In genomic region chr13:47983070-47983469, GRCh38 we compare ENCODE assay signal across 33 cellular contexts.
"Had no signal": no experiment of that assay in that cellular context is flagged by ENCODE, and none has a peak within 500 bp of the region (broad histone marks: within the 10 kb centered on the region; RNA-seq: fewer than 3 reads in every experiment).

No MANE protein-coding gene starts in this region.

- H3K27ac Mint-ChIP-seq: activated CD4-positive, alpha-beta memory T cell treated with anti-CD3 and anti-CD28 coated beads, Interleukin-2, amount 10 ng/mL, durations not matched to agents 7 days and 5 days; activated CD4-positive, alpha-beta T cell treated with anti-CD3 and anti-CD28 coated beads for 36 hours; activated CD4-positive, alpha-beta T cell treated with anti-CD3 and anti-CD28 coated beads, Interleukin-2, amount 10 ng/mL, durations not matched to agents 7 days and 5 days; activated CD8-positive, alpha-beta memory T cell treated with anti-CD3 and anti-CD28 coated beads, Interleukin-2, amount 10 ng/mL, durations not matched to agents 7 days and 5 days; activated CD8-positive, alpha-beta T cell treated with anti-CD3 and anti-CD28 coated beads, Interleukin-2, amount 10 ng/mL, durations not matched to agents 7 days and 5 days; activated naive CD4-positive, alpha-beta T cell treated with anti-CD3 and anti-CD28 coated beads for 36 hours; activated naive CD8-positive, alpha-beta T cell treated with anti-CD3 and anti-CD28 coated beads for 36 hours; activated T-cell treated with anti-CD3 and anti-CD28 coated beads, Interleukin-2, amount 50 U/mL, for 24 hours; T-cell; T-helper 17 cell; T-helper 2 cell treated with Interferon-gamma antibody and Interleukin-4, amounts not matched to agents 5 μg/mL and 100 μg/mL, for 36 hours had no signal

- H3K27me3 ChIP-seq: adrenal gland, body of pancreas, brain microvascular endothelial cell, breast epithelium had no signal

- H3K27me3 Mint-ChIP-seq: activated CD4-positive, alpha-beta memory T cell treated with anti-CD3 and anti-CD28 coated beads, Interleukin-2, amount 10 ng/mL, durations not matched to agents 7 days and 5 days; activated CD4-positive, alpha-beta T cell treated with anti-CD3 and anti-CD28 coated beads for 36 hours; activated CD4-positive, alpha-beta T cell treated with anti-CD3 and anti-CD28 coated beads, Interleukin-2, amount 10 ng/mL, durations not matched to agents 7 days and 5 days; activated CD8-positive, alpha-beta memory T cell treated with anti-CD3 and anti-CD28 coated beads, Interleukin-2, amount 10 ng/mL, durations not matched to agents 7 days and 5 days; activated naive CD8-positive, alpha-beta T cell treated with anti-CD3 and anti-CD28 coated beads for 36 hours; activated T-cell treated with anti-CD3 and anti-CD28 coated beads, Interleukin-2, amount 50 U/mL, for 24 hours; T-cell; T-helper 17 cell had no signal

- H3K4me1 ChIP-seq: adrenal gland, body of pancreas, breast epithelium had no signal

- ATAC-seq: activated CD4-positive, alpha-beta T cell treated with anti-CD3 and anti-CD28 coated beads for 36 hours; activated CD4-positive, CD25-positive, alpha-beta regulatory T cell treated with anti-CD3 and anti-CD28 coated beads, Interleukin-2, amount 50 U/mL, for 24 hours; activated CD8-positive, alpha-beta memory T cell treated with anti-CD3 and anti-CD28 coated beads, Interleukin-2, amount 10 ng/mL, durations not matched to agents 7 days and 5 days; activated CD8-positive, alpha-beta T cell treated with anti-CD3 and anti-CD28 coated beads, Interleukin-2, amount 10 ng/mL, durations not matched to agents 7 days and 5 days; activated naive CD4-positive, alpha-beta T cell treated with anti-CD3 and anti-CD28 coated beads, Interleukin-2, amount 50 U/mL, for 72 hours; body of pancreas; T-cell; T-helper 17 cell had no signal

- H3K4me1 Mint-ChIP-seq: activated CD4-positive, alpha-beta memory T cell treated with anti-CD3 and anti-CD28 coated beads, Interleukin-2, amount 10 ng/mL, durations not matched to agents 7 days and 5 days; activated CD4-positive, alpha-beta T cell treated with anti-CD3 and anti-CD28 coated beads for 36 hours; activated CD4-positive, alpha-beta T cell treated with anti-CD3 and anti-CD28 coated beads, Interleukin-2, amount 10 ng/mL, durations not matched to agents 7 days and 5 days; activated CD8-positive, alpha-beta memory T cell treated with anti-CD3 and anti-CD28 coated beads, Interleukin-2, amount 10 ng/mL, durations not matched to agents 7 days and 5 days; activated naive CD8-positive, alpha-beta T cell treated with anti-CD3 and anti-CD28 coated beads for 36 hours; T-helper 17 cell had no signal

- H3K36me3 ChIP-seq: breast epithelium had no signal

- H3K4me3 ChIP-seq: adrenal gland, body of pancreas, breast epithelium had no signal

- H3K9me3 ChIP-seq: adrenal gland, body of pancreas had no signal

- DNase-seq: activated CD4-positive, alpha-beta memory T cell treated with anti-CD3 and anti-CD28 coated beads, Interleukin-2, amount 10 ng/mL, durations not matched to agents 7 days and 5 days; activated CD4-positive, alpha-beta T cell treated with anti-CD3 and anti-CD28 coated beads for 1 hour; activated CD4-positive, alpha-beta T cell treated with anti-CD3 and anti-CD28 coated beads for 36 hours; activated CD4-positive, alpha-beta T cell treated with anti-CD3 and anti-CD28 coated beads for 48 hours; activated CD4-positive, alpha-beta T cell treated with anti-CD3 and anti-CD28 coated beads, Interleukin-2, amount 10 ng/mL, durations not matched to agents 7 days and 5 days; activated CD4-positive, alpha-beta T cell treated with anti-CD3 and anti-CD28 coated beads, Interleukin-2, amount 50 U/mL, for 48 hours; activated CD4-positive, CD25-positive, alpha-beta regulatory T cell; activated CD8-positive, alpha-beta memory T cell treated with anti-CD3 and anti-CD28 coated beads for 24 hours; activated CD8-positive, alpha-beta memory T cell treated with anti-CD3 and anti-CD28 coated beads, Interleukin-2, amount 10 ng/mL, durations not matched to agents 7 days and 5 days; activated CD8-positive, alpha-beta memory T cell treated with anti-CD3 and anti-CD28 coated beads, Interleukin-2, amount 50 U/mL, for 48 hours; activated CD8-positive, alpha-beta T cell treated with anti-CD3 and anti-CD28 coated beads, Interleukin-2, amount 10 ng/mL, durations not matched to agents 7 days and 5 days; activated effector memory CD4-positive, alpha-beta T cell treated with anti-CD3 and anti-CD28 coated beads, Interleukin-2, amount 50 U/mL, for 16 hours; activated gamma-delta T cell treated with Interleukin-2 at 50 U/mL for 16 hours; activated naive CD4-positive, alpha-beta T cell; activated naive CD4-positive, alpha-beta T cell treated with anti-CD3 and anti-CD28 coated beads for 36 hours; activated naive CD4-positive, alpha-beta T cell treated with anti-CD3 and anti-CD28 coated beads, Interleukin-2, amount 50 U/mL, for 16 hours; activated naive CD8-positive, alpha-beta T cell treated with anti-CD3 and anti-CD28 coated beads for 36 hours; activated T-cell treated with anti-CD3 and anti-CD28 coated beads, Interleukin-2, amount 50 U/mL, for 24 hours; activated T-cell treated with anti-CD3 and anti-CD28 coated beads, Interleukin-2, amount 50 U/mL, for 48 hours; adrenal gland; amniotic stem cell; aorta; body of pancreas; brain microvascular endothelial cell; central memory CD4-positive, alpha-beta T cell; T-cell; T-helper 17 cell; T-helper 9 cell had no signal

- H3K9me3 Mint-ChIP-seq: T-cell had no signal

- H3K4me3 Mint-ChIP-seq: activated CD4-positive, alpha-beta memory T cell treated with anti-CD3 and anti-CD28 coated beads, Interleukin-2, amount 10 ng/mL, durations not matched to agents 7 days and 5 days; activated CD4-positive, alpha-beta T cell treated with anti-CD3 and anti-CD28 coated beads for 36 hours; activated CD4-positive, alpha-beta T cell treated with anti-CD3 and anti-CD28 coated beads, Interleukin-2, amount 10 ng/mL, durations not matched to agents 7 days and 5 days; activated CD8-positive, alpha-beta memory T cell treated with anti-CD3 and anti-CD28 coated beads, Interleukin-2, amount 10 ng/mL, durations not matched to agents 7 days and 5 days; activated CD8-positive, alpha-beta T cell treated with anti-CD3 and anti-CD28 coated beads, Interleukin-2, amount 10 ng/mL, durations not matched to agents 7 days and 5 days; activated naive CD4-positive, alpha-beta T cell treated with anti-CD3 and anti-CD28 coated beads for 36 hours; activated naive CD8-positive, alpha-beta T cell treated with anti-CD3 and anti-CD28 coated beads for 36 hours; activated T-cell treated with anti-CD3 and anti-CD28 coated beads, Interleukin-2, amount 50 U/mL, for 24 hours; T-cell; T-helper 17 cell; T-helper 2 cell treated with Interferon-gamma antibody and Interleukin-4, amounts not matched to agents 5 μg/mL and 100 μg/mL, for 36 hours had no signal

- H3K27ac ChIP-seq: adrenal gland, body of pancreas, brain microvascular endothelial cell, breast epithelium, VCaP had no signal
